Comparison of ENCODE assay signal across 24 cellular contexts in the genomic region with DNA sequence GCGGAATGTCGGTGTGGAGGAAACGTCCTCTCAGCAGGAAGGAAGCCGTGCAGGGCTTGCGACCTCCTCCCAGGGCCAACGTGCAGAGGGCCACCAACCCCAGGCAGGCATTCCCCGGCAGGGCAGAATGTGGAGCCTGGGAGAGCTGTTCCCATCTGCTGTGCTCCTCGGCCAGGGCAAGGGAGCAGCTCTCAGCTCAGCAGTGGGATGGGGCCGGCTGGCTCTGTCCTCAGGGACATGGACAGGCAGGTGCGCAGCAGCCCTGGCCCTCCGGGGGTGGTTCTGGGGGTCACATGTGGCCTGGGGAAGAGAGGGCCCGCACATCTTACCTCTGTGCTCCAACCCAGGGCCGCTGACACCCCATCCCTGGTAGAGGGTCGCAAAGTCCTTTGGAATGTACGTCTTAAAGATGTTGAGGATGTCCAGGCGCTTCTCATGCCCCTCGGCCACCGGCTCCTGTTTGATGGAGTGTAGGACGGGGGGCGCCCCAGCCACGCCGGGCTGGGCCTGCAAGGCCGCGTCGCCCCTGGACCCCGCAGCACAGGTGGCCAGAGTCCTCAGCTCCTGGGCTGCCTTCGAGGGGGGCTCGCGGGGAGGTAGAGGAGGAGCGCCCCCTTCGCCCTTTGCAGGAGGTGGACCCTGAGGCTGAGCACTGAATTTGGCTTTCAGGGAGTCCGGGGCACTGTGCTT.
DNase-seq lines count a peak whose midpoint lies in the region; ATAC-seq and TF ChIP-seq lines count a peak whose summit lies in the region.
"Had no signal": no experiment of that assay in that cellular context is flagged by ENCODE, and none has a peak within 500 bp of the region (broad histone marks: within the 10 kb centered on the region; RNA-seq: fewer than 3 reads in every experiment).

No MANE protein-coding gene starts in this region.

- peaks cover 13% of the 10 kb centered on the region for H3K4me1 Mint-ChIP-seq in type B pancreatic cell (ENCODE audit: unreplicated experiment)

- H3K36me3 Mint-ChIP-seq in type B pancreatic cell = peaks cover 32% of the 10 kb centered on the region
- H3K36me3 Mint-ChIP-seq: CD8-positive, alpha-beta memory T cell had no signal

- peak; percentile 39 for DNase-seq in activated CD8-positive, alpha-beta memory T cell treated with anti-CD3 and anti-CD28 coated beads, Interleukin-2, amount 50 U/mL, for 48 hours
- no peak for DNase-seq in activated CD8-positive, alpha-beta memory T cell treated with anti-CD3 and anti-CD28 coated beads, Interleukin-2, amount 50 U/mL, for 4 hours
- DNase-seq in mesenteric fat pad (ENCODE audit: low spot score) = peak; percentile 75
- peak; percentile 64 for DNase-seq in type B pancreatic cell (ENCODE audit: extremely low spot score, unreplicated experiment)
- DNase-seq in glomerular visceral epithelial cell (ENCODE audit: extremely low spot score) = no peak
- DNase-seq in foreskin fibroblast = no peak
- DNase-seq: CD8-positive, alpha-beta memory T cell; DMS153; HCEC 1CT; KBM-7; NCI-H1105 treated with DMSO at 0.1 percent for 48 hours; NCI-H146; NCI-H2029; NCI-H446; NCI-H524 treated with DMSO at 0.1 percent for 48 hours; NCI-H82; NK-92 treated with Interleukin-12 subunit alpha and Interleukin-12 subunit beta, amount 100 ng/mL, for 24 hours; PC-3; SJCRH30 had no signal

- H3K27me3 Mint-ChIP-seq in type B pancreatic cell = no peaks in the 10 kb centered on the region
- H3K27me3 Mint-ChIP-seq: B cell had no signal

- no peak overlapping the region for H3K4me3 Mint-ChIP-seq in type B pancreatic cell
- H3K4me3 Mint-ChIP-seq: B cell; CD14-positive monocyte; CD8-positive, alpha-beta memory T cell had no signal

- H3K27ac Mint-ChIP-seq in type B pancreatic cell = no peak overlapping the region
- H3K27ac Mint-ChIP-seq: B cell; CD8-positive, alpha-beta memory T cell had no signal

- no peaks in the 10 kb centered on the region for H3K9me3 Mint-ChIP-seq in type B pancreatic cell
- H3K9me3 Mint-ChIP-seq: CD8-positive, alpha-beta memory T cell had no signal

- ATAC-seq in esophagus mucosa = peak; percentile 12
- no peak for ATAC-seq in GM21576 (IDR thresholded peaks at IDR 0.05; ENCODE audit: unreplicated experiment)
- ATAC-seq: PC-3, Right ventricle myocardium inferior had no signal

- TF ChIP-seq CTCF in type B pancreatic cell (conservative IDR thresholded peaks at IDR 0.05) (no peak), foreskin fibroblast (IDR thresholded peaks at IDR 0.05; ENCODE audit: low read depth, low read length) (no peak)

- no peak overlapping the region for H3K4me3 ChIP-seq in foreskin fibroblast (ENCODE audit: low read depth in 1 of 2, low read length in 2 of 2)
- H3K4me3 ChIP-seq: SJCRH30 had no signal

Comparison
In these comparisons a context has a peak if more than half of its experiments do, and no peak if none do; other contexts are left out.
1. DNase-seq: peak in activated CD8-positive, alpha-beta memory T cell treated with anti-CD3 and anti-CD28 coated beads, Interleukin-2, amount 50 U/mL, for 48 hours (single experiment), mesenteric fat pad (single experiment) and type B pancreatic cell (single experiment); none in activated CD8-positive, alpha-beta memory T cell treated with anti-CD3 and anti-CD28 coated beads, Interleukin-2, amount 50 U/mL, for 4 hours (single experiment), glomerular visceral epithelial cell (single experiment) and foreskin fibroblast (0 of 2).